In the genomic region with DNA sequence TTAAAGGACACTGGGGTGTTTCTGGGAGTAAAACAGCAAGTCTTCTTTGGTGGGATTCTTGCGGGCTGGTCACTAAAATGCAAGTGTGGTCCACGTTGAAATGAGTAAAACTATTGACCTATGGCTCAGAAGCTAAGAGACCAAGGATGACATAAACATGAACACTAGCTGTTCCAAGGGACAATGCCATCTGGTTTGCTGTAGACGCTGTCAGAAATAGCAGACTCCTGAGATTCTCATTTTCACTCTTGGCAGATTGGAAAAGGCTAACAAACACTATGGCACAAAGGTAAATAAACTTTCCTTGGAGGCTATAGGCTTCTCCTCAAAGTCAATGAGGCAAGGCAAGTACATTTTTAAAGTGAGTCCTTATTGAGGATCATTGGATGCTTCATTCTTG, we compare ENCODE assay signal across 6 cellular contexts.
"Had no signal": no experiment of that assay in that cellular context is flagged by ENCODE, and none has a peak within 500 bp of the region (broad histone marks: within the 10 kb centered on the region; RNA-seq: fewer than 3 reads in every experiment).

No MANE protein-coding gene starts in this region.

- ATAC-seq: HepG2, K562 had no signal

- DNase-seq: IMR-90, Karpas-422, KBM-7, KG1 had no signal
